In the genomic region with DNA sequence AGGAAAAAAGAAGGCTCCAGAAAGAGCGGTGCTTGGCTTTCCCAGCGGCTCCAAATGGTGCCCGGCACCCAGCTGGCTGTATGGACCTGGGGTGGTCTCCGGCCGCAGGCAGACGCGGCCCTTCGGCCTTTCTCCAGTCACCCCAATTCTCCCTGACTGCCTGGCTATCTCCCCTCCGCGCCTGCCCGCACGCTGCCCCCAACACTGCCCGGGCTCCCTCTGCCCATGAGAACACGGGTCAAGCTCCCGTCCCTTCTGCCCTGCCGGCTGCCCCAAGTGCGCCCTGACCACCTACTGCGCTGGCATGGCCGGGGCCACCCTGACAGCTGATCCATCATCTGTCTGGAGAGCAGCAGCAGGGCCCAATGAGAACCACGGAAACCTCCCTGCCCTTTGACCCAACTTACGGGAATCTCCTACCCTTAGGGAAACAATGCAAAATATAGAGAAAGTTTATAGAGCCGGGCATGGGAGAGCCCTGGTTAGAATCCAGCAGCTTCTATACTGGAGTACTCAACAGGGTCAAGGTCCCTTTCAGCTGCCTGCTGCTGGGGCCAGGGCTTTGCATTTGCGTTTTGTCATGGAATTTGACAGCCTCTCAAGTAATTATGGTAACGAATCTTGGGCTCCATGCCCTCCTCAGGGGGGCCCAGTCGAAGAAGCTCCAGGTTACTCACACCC, we compare ENCODE assay signal across 9 cellular contexts. TPM values are rescaled to one million over a fixed set of nuclear protein-coding genes. Genes with fewer than 3 reads are reported as not detected.
DNase-seq lines count a peak whose midpoint lies in the region; FAIRE-seq and TF ChIP-seq lines count a peak whose summit lies in the region.
"Had no signal": no experiment of that assay in that cellular context is flagged by ENCODE, and none has a peak within 500 bp of the region (broad histone marks: within the 10 kb centered on the region; RNA-seq: fewer than 3 reads in every experiment).

No MANE protein-coding gene starts in this region.

- FAIRE-seq in keratinocyte (lab: Jason Lieb, UNC) (no peak), HTR-8/SVneo (lab: Jason Lieb, UNC) (no peak)

- H3K4me3 ChIP-seq in keratinocyte (ENCODE audit: control insufficient read depth in 2 of 3, extremely low read depth in 1 of 3, insufficient read depth in 2 of 3, low read depth in 1 of 3, low read length in 3 of 3) (peak overlapping the region in 1 of 3 experiments; percentile 69), skeletal muscle tissue (ENCODE audit: low read length in 3 of 3) (peak overlapping the region; percentile 76 to 80 (median 79))

- no peaks in the 10 kb centered on the region for H3K27me3 ChIP-seq in keratinocyte (ENCODE audit: control insufficient read depth, extremely low read depth, insufficient read depth, low read length)
- H3K27me3 ChIP-seq in skeletal muscle tissue (ENCODE audit: control insufficient read depth in 3 of 3, insufficient read depth in 3 of 3, low read length in 3 of 3), result no peaks in the 10 kb centered on the region

- H3K9me3 ChIP-seq in ES-I3 (ENCODE audit: control insufficient read depth, insufficient read depth, low read length), result no peaks in the 10 kb centered on the region
- H3K9me3 ChIP-seq in keratinocyte (ENCODE audit: control insufficient read depth, low read depth, low read length), result no peaks in the 10 kb centered on the region
- no peaks in the 10 kb centered on the region for H3K9me3 ChIP-seq in skeletal muscle tissue (ENCODE audit: control insufficient read depth in 3 of 3, low read length in 3 of 3)

- H3K9ac ChIP-seq in ES-I3 (ENCODE audit: low read depth, low read length) (peak overlapping the region; percentile 67; the same call in 1 of the 2 replicates), keratinocyte (ENCODE audit: control insufficient read depth, extremely low read depth, insufficient read depth, low read length) (no peak overlapping the region), skeletal muscle tissue (ENCODE audit: low read depth in 1 of 3, low read length in 3 of 3) (peak overlapping the region in 2 of 3 donors; percentile 55 to 85)

- dilution Hi-C loops in keratinocyte (cut with MboI; ENCODE audit: extremely low pct_ligation_motif_present, low sequenced_read_pairs), result no loop called here

- peak overlapping the region; percentile 63 for H3K4me2 ChIP-seq in keratinocyte (ENCODE audit: control insufficient read depth, extremely low read depth, insufficient read depth, low read depth, low read length)

- H3K27ac ChIP-seq in angular gyrus (ENCODE audit: low read depth, low read length), result peak overlapping the region; percentile 98
- peak overlapping the region; percentile 54 for H3K27ac ChIP-seq in keratinocyte (ENCODE audit: control insufficient read depth, insufficient read depth, low read length)
- peak overlapping the region; percentile 80 for H3K27ac ChIP-seq in skeletal muscle tissue (ENCODE audit: low read depth, low read length)

- H3K79me2 ChIP-seq in keratinocyte (ENCODE audit: control insufficient read depth, insufficient read depth, low read length), result peaks cover 6% of the 10 kb centered on the region

- DNase-seq in keratinocyte (ENCODE audit: low read depth, low spot score) (no peak), HTR-8/SVneo (ENCODE audit: insufficient read length, low spot score) (no peak), DMS79 treated with DMSO at 0.1 percent for 48 hours (lab: John Stamatoyannopoulos, UW) (no peak)
- DNase-seq in stimulated activated CD4-positive, alpha-beta T cell treated with anti-CD3 and anti-CD28 coated beads, Interleukin-1b, Interleukin-23, amount 100 ng/mL, for 48 hours, result no peak
- no peak for DNase-seq in activated CD4-positive, alpha-beta T cell treated with anti-CD3 and anti-CD28 coated beads for 1 hour
- DNase-seq: NCI-H1092 had no signal

- no peak for TF ChIP-seq CTCF in keratinocyte (optimal IDR thresholded peaks at IDR 0.05 in 1 of 3, IDR thresholded peaks at IDR 0.05 in 1 of 3, conservative IDR thresholded peaks at IDR 0.05 in 1 of 3; ENCODE audit: extremely low read depth in 1 of 3, insufficient read depth in 2 of 3, low read length in 3 of 3)

- H3K36me3 ChIP-seq in ES-I3 (ENCODE audit: insufficient read depth, low read length) (no peaks in the 10 kb centered on the region), keratinocyte (ENCODE audit: control insufficient read depth in 2 of 2, extremely low read depth in 1 of 2, insufficient read depth in 2 of 2, low read length in 2 of 2) (no peaks in the 10 kb centered on the region), skeletal muscle tissue (ENCODE audit: control insufficient read depth in 3 of 3, insufficient read depth in 3 of 3, low read length in 3 of 3) (no peaks in the 10 kb centered on the region)

- no peaks in the 10 kb centered on the region for H3K9me1 ChIP-seq in keratinocyte (ENCODE audit: control insufficient read depth, extremely low read depth, insufficient read depth, low read length)

- no peak overlapping the region for H2AFZ ChIP-seq in keratinocyte (ENCODE audit: control insufficient read depth, low read length)

- H4K20me1 ChIP-seq in keratinocyte (ENCODE audit: control insufficient read depth, extremely low read depth, insufficient read depth, low read length), result no peaks in the 10 kb centered on the region

- H3K4me1 ChIP-seq in ES-I3 (ENCODE audit: insufficient read depth, low read length), result peaks cover 5% of the 10 kb centered on the region; the same call in 1 of the 2 replicates
- H3K4me1 ChIP-seq in keratinocyte (ENCODE audit: control insufficient read depth, extremely low read depth, insufficient read depth, low read length), result peaks cover 2% of the 10 kb centered on the region
- peaks cover 11 to 16% (median 13%) of the 10 kb centered on the region in 3 donors for H3K4me1 ChIP-seq in skeletal muscle tissue (ENCODE audit: control insufficient read depth in 3 of 3, insufficient read depth in 3 of 3, low read length in 3 of 3)

RNA-seq across cellular contexts. Expression of gene FAM3A, which starts 1.2 kb away (rescaled TPM):
- polyA plus RNA-seq in keratinocyte, result 15.8 to 25.3 TPM (median 21.4 TPM) in 3 replicates
- 19.8 TPM for polyA plus RNA-seq in keratinocyte (2011; ENCODE audit: low read depth)
- 11.1 and 28.1 TPM in 2 replicates for polyA plus RNA-seq in keratinocyte (2011; cell fraction: cytosol; rRNA removed)
- polyA plus RNA-seq in keratinocyte (2011; cell fraction: nucleus; rRNA removed), result 29.6 and 37.3 TPM in 2 replicates
- 24.7 and 30.7 TPM in 2 replicates for polyA plus RNA-seq in keratinocyte (2012; ENCODE audit: low replicate concordance)
- polyA minus RNA-seq in keratinocyte, result 10.1 to 21.9 TPM (median 15.6 TPM) in 3 replicates
- polyA minus RNA-seq in keratinocyte (2011; cell fraction: cytosol; rRNA and poly(A)+ RNA removed), result 34.1 TPM
- polyA minus RNA-seq in keratinocyte (2011; cell fraction: nucleus; rRNA and poly(A)+ RNA removed), result 8.4 and 12.6 TPM in 2 replicates
- 15.7 TPM for total RNA-seq in skeletal muscle tissue

RNA-seq across cellular contexts. Expression of gene SLC10A3, which starts 26.8 kb away (rescaled TPM):
- polyA plus RNA-seq in keratinocyte, result 8.1 to 15.9 TPM (median 15.0 TPM) in 3 replicates
- 4.8 TPM for polyA plus RNA-seq in keratinocyte (2011; ENCODE audit: low read depth)
- polyA plus RNA-seq in keratinocyte (2011; cell fraction: cytosol; rRNA removed), result 8.3 and 17.7 TPM in 2 replicates
- 9.8 and 14.2 TPM in 2 replicates for polyA plus RNA-seq in keratinocyte (2011; cell fraction: nucleus; rRNA removed)
- 21.3 and 30.3 TPM in 2 replicates for polyA plus RNA-seq in keratinocyte (2012; ENCODE audit: low replicate concordance)
- polyA minus RNA-seq in keratinocyte, result 11.3 to 18.4 TPM (median 17.8 TPM) in 3 replicates
- 27.4 TPM for polyA minus RNA-seq in keratinocyte (2011; cell fraction: cytosol; rRNA and poly(A)+ RNA removed)
- 11.1 and 13.3 TPM in 2 replicates for polyA minus RNA-seq in keratinocyte (2011; cell fraction: nucleus; rRNA and poly(A)+ RNA removed)
- 3.1 TPM for total RNA-seq in skeletal muscle tissue

RNA-seq across cellular contexts. Expression of gene G6PD, which starts 29.4 kb away (rescaled TPM):
- polyA plus RNA-seq in keratinocyte, result 26.8 to 71.9 TPM (median 41.6 TPM) in 3 replicates
- 34.0 TPM for polyA plus RNA-seq in keratinocyte (2011; ENCODE audit: low read depth)
- 40.8 and 53.1 TPM in 2 replicates for polyA plus RNA-seq in keratinocyte (2011; cell fraction: cytosol; rRNA removed)
- polyA plus RNA-seq in keratinocyte (2011; cell fraction: nucleus; rRNA removed), result 57.2 and 57.5 TPM in 2 replicates
- polyA plus RNA-seq in keratinocyte (2012; ENCODE audit: low replicate concordance), result 31.6 and 107 TPM in 2 replicates
- 53.0 to 212 TPM (median 67.7 TPM) in 3 replicates for polyA minus RNA-seq in keratinocyte
- 57.9 TPM for polyA minus RNA-seq in keratinocyte (2011; cell fraction: cytosol; rRNA and poly(A)+ RNA removed)
- 28.1 and 29.8 TPM in 2 replicates for polyA minus RNA-seq in keratinocyte (2011; cell fraction: nucleus; rRNA and poly(A)+ RNA removed)
- total RNA-seq in skeletal muscle tissue, result 10.4 TPM

RNA-seq across cellular contexts. Expression of gene IKBKG, which starts 30.2 kb away (rescaled TPM):
- polyA plus RNA-seq in keratinocyte, result 15.1 to 19.9 TPM (median 16.5 TPM) in 3 replicates
- 8.9 TPM for polyA plus RNA-seq in keratinocyte (2011; ENCODE audit: low read depth)
- polyA plus RNA-seq in keratinocyte (2011; cell fraction: cytosol; rRNA removed), result 9.4 and 17.4 TPM in 2 replicates
- polyA plus RNA-seq in keratinocyte (2011; cell fraction: nucleus; rRNA removed), result 32.4 and 38.6 TPM in 2 replicates
- polyA plus RNA-seq in keratinocyte (2012; ENCODE audit: low replicate concordance), result 14.6 and 21.4 TPM in 2 replicates
- polyA minus RNA-seq in keratinocyte, result 6.8 to 11.7 TPM (median 7.6 TPM) in 3 replicates
- 13.8 TPM for polyA minus RNA-seq in keratinocyte (2011; cell fraction: cytosol; rRNA and poly(A)+ RNA removed)
- polyA minus RNA-seq in keratinocyte (2011; cell fraction: nucleus; rRNA and poly(A)+ RNA removed), result 10.9 and 12.6 TPM in 2 replicates
- total RNA-seq in skeletal muscle tissue, result 6.8 TPM

RNA-seq across cellular contexts. Expression of gene UBL4A, which starts 30.8 kb away (rescaled TPM):
- polyA plus RNA-seq in keratinocyte, result 15.2 to 26.7 TPM (median 20.4 TPM) in 3 replicates
- polyA plus RNA-seq in keratinocyte (2011; ENCODE audit: low read depth), result 6.4 TPM
- 17.7 and 25.1 TPM in 2 replicates for polyA plus RNA-seq in keratinocyte (2011; cell fraction: cytosol; rRNA removed)
- polyA plus RNA-seq in keratinocyte (2011; cell fraction: nucleus; rRNA removed), result 10.3 and 13.2 TPM in 2 replicates
- polyA plus RNA-seq in keratinocyte (2012; ENCODE audit: low replicate concordance), result 16.5 and 25.0 TPM in 2 replicates
- polyA minus RNA-seq in keratinocyte, result 18.1 to 23.2 TPM (median 22.4 TPM) in 3 replicates
- polyA minus RNA-seq in keratinocyte (2011; cell fraction: cytosol; rRNA and poly(A)+ RNA removed), result 31.3 TPM
- polyA minus RNA-seq in keratinocyte (2011; cell fraction: nucleus; rRNA and poly(A)+ RNA removed), result 8.1 and 10.2 TPM in 2 replicates
- total RNA-seq in skeletal muscle tissue, result 35.0 TPM
